Comparison of ENCODE assay signal across 10 cellular contexts in the genomic region with DNA sequence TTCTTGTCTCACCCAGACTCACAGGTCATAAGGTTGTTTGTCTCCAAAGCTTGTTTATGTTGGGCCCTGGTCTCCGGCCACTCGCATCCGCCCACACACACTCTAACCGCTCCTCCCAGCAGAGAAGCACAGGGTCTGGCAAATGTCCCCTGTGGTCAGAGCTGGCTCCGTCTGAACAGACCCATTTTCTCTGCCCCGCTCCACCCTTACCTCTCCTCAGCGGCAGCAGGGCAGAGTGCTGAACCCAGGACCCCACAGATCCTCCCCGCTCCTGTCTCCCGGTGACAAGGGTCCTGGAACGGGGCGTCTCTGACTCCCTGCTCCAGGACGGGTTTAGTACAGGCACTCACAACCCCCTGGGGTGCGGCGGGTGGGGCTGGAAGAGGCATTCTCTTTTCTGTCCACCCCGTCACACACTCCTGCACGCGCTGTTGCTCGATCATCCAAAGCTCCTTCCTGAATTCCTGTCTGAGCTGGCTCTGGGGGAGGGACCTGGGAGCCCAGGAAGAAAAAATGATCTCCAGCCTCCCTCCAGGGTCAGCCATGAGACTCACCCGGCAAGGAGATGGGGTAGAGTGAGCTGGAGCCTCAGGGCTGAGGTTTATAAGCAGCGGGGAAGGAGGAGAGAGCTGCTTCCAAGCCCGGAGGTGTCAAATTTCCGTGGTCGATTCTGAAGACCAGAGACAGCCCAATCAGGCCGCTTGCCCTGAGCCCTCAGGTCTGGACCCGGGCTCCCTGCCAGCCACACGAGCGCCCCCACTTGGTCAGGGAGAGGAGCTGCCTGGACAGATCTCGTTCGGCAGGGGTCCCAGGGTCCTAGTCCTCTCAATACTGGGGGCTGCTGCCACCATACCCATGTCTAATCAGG. TPM values are rescaled to one million over a fixed set of nuclear protein-coding genes. Genes with fewer than 3 reads are reported as not detected.
DNase-seq lines count a peak whose midpoint lies in the region; ATAC-seq and TF ChIP-seq lines count a peak whose summit lies in the region.
"Had no signal": no experiment of that assay in that cellular context is flagged by ENCODE, and none has a peak within 500 bp of the region (broad histone marks: within the 10 kb centered on the region; RNA-seq: fewer than 3 reads in every experiment).

A gene (minus strand): TSS at position 577 of the 868 bp plus-strand sequence. CDS start 1,033 bp downstream, outside the sequence.

- peaks cover 6% of the 10 kb centered on the region for H3K27me3 Mint-ChIP-seq in HFFc6 (ENCODE audit: insufficient read depth)
- H3K27me3 Mint-ChIP-seq: stimulated activated naive CD8-positive, alpha-beta T cell treated with anti-CD3 and anti-CD28 coated beads, Interleukin-15, Interleukin-2, amounts not matched to agents 100 ng/mL and 50 ng/mL, for 24 hours had no signal

- H3K4me1 Mint-ChIP-seq in HFFc6 (ENCODE audit: low read depth), result peaks cover 68% of the 10 kb centered on the region

- peaks cover 38% of the 10 kb centered on the region for H3K36me3 Mint-ChIP-seq in HFFc6 (ENCODE audit: low read depth)

- H3K9me3 ChIP-seq in BE2C, result no peaks in the 10 kb centered on the region
- no peaks in the 10 kb centered on the region for H3K9me3 ChIP-seq in breast epithelium
- H3K9me3 ChIP-seq in iPS-18c (ENCODE audit: control insufficient read depth, insufficient read depth, low read length), result peaks cover 2% of the 10 kb centered on the region
- H3K9me3 ChIP-seq in sigmoid colon, result no peaks in the 10 kb centered on the region

- peak within 1 kb of the TSS; percentile 96 to 97 for H3K27ac ChIP-seq in breast epithelium
- H3K27ac ChIP-seq in sigmoid colon, result peak within 1 kb of the TSS; percentile 83 to 94 (median 90)
- H3K27ac ChIP-seq: HL-60 had no signal

- DNase-seq in BE2C, result peak; percentile 43
- DNase-seq in HFFc6, result peak; percentile 97
- peak; percentile 84 for DNase-seq in NCI-H82 treated with DMSO at 0.1 percent for 48 hours (lab: John Stamatoyannopoulos, UW; ENCODE audit: unreplicated experiment)
- DNase-seq in breast epithelium (ENCODE audit: low spot score in 2 of 2), result peak; percentile 70 to 74
- DNase-seq in sigmoid colon, result peak; percentile 92
- DNase-seq in NCI-H1694 treated with DMSO at 0.1 percent for 48 hours (lab: John Stamatoyannopoulos, UW), result no peak

- H3K27me3 ChIP-seq in BE2C (no peaks in the 10 kb centered on the region), breast epithelium (no peaks in the 10 kb centered on the region), sigmoid colon (no peaks in the 10 kb centered on the region)

- peak within 1 kb of the TSS; percentile 97 for H3K4me3 Mint-ChIP-seq in HFFc6
- H3K4me3 Mint-ChIP-seq: stimulated activated naive CD8-positive, alpha-beta T cell treated with anti-CD3 and anti-CD28 coated beads, Interleukin-15, Interleukin-2, amounts not matched to agents 100 ng/mL and 50 ng/mL, for 24 hours had no signal

- H3K4me3 ChIP-seq in BE2C (ENCODE audit: low read depth, low read length), result no peak within 1 kb of the TSS
- H3K4me3 ChIP-seq in breast epithelium, result peak within 1 kb of the TSS; percentile 56 to 74 (median 61)
- peak within 1 kb of the TSS; percentile 95 for H3K4me3 ChIP-seq in iPS-18c (ENCODE audit: insufficient read depth, low read depth, low read length)
- H3K4me3 ChIP-seq in sigmoid colon, result peak within 1 kb of the TSS; percentile 45 to 62 (median 60)

- ATAC-seq in GM19023 (IDR thresholded peaks at IDR 0.05; ENCODE audit: unreplicated experiment), result no peak

- WGBS in sigmoid colon, 2 donors, result 10 to 40% methylated on average over 29 of the region's 29 CpGs

- TF ChIP-seq CTCF in BE2C (IDR thresholded peaks at IDR 0.05; ENCODE audit: low read depth, low read length) (peak; percentile 38), HFFc6 (IDR thresholded peaks at IDR 0.05) (peak; percentile 84), breast epithelium (IDR thresholded peaks at IDR 0.05) (peak; percentile 12 to 51 (median 43)), sigmoid colon (IDR thresholded peaks at IDR 0.05) (peak; percentile 28 to 50 (median 43))

- H3K9me3 Mint-ChIP-seq in HFFc6, result no peaks in the 10 kb centered on the region
- H3K9me3 Mint-ChIP-seq: stimulated activated naive CD8-positive, alpha-beta T cell treated with anti-CD3 and anti-CD28 coated beads, Interleukin-15, Interleukin-2, amounts not matched to agents 100 ng/mL and 50 ng/mL, for 24 hours had no signal

- H3K4me1 ChIP-seq in BE2C (peaks cover 9% of the 10 kb centered on the region), breast epithelium (peaks cover 0 to 3% of the 10 kb centered on the region in 2 donors), sigmoid colon (peaks cover 0 to 44% (median 42%) of the 10 kb centered on the region in 4 donors)

- H3K36me3 ChIP-seq in BE2C (no peaks in the 10 kb centered on the region), breast epithelium (no peaks in the 10 kb centered on the region), sigmoid colon (peaks cover 0 to 4% (median 0%) of the 10 kb centered on the region in 4 donors)

- intact Hi-C loops in breast epithelium (cut with DNase I; ENCODE audit: low total_unique reads), result loop anchor here (10.0 kb wide), 1 partner anchor 52 kb away; no protein-coding TSS in a partner anchor
- intact Hi-C loops in sigmoid colon (cut with DNase I), result loop anchor here (2.0 kb wide), 1 partner anchor 60 kb away; no protein-coding TSS in a partner anchor

- peak within 1 kb of the TSS; percentile 100 for H3K27ac Mint-ChIP-seq in HFFc6
- H3K27ac Mint-ChIP-seq: stimulated activated naive CD8-positive, alpha-beta T cell treated with anti-CD3 and anti-CD28 coated beads, Interleukin-15, Interleukin-2, amounts not matched to agents 100 ng/mL and 50 ng/mL, for 24 hours had no signal

- TF ChIP-seq EP300 in sigmoid colon (IDR thresholded peaks at IDR 0.05), result no peak

- TF ChIP-seq POLR2A in breast epithelium (IDR thresholded peaks at IDR 0.05) (peak; percentile 65), sigmoid colon (IDR thresholded peaks at IDR 0.05) (peak in 1 of 2 donors; percentile 61)

RNA-seq across cellular contexts. Expression of the gene that starts here (rescaled TPM):
- 4.6 TPM for polyA plus RNA-seq in BE2C (2012; ENCODE audit: insufficient read depth, insufficient read length, low read depth)
- total RNA-seq in HFFc6 (2021; fragmentation: NEBNext Ultra II Directional; extraction: Animal tissue kit (Norgen Biotek cat#: 25700)), result 100 to 1,000 TPM; 162 to 225 (median 208) TPM
- total RNA-seq in breast epithelium, result 100 to 1,000 TPM; 163 to 221 (median 198) TPM
- 100 to 1,000 TPM in 3 of 4 donors, 10 to 100 TPM in 1; 86.3 to 305 (median 278) TPM for total RNA-seq in sigmoid colon
- polyA plus RNA-seq in sigmoid colon, result 100 to 1,000 TPM; 113 to 302 (median 126) TPM
